Comparison of ENCODE assay signal across 13 cellular contexts in the genomic region with DNA sequence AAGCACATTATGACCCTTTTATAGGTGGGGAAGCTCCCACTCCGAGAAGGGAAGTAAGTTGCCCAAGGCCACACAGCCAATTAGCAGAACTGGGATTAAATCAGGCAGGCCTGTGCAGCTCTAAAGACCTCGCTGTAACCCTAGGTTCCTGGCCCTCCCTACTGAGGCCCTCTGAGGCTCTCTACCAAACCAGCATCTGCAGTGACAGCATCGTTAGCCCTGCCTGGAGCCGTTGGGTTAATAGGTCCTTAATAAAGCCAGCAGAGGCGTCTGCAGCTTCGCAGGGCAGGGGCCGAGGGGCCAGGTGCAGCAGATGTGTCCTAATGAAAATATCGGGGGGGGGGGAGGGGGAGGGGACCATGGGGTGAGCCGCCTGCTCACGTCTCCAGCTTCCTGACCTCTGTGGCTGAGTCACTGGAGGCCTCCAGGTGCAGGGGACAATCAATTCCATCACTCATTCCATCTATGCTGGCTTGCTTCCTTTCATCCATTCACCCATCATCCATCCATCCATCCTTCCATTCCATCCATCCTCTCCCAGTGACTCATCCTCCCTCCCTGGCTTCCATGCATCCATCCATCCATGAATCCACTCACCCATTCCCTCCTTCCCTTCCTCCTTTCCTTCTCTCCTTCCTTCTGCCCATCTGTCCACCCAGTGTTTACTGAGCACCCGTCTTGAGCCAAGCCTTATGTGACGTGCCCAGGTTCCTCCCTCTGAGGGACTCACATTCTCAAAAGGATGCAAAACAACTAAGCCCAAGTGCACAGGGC.
DNase-seq lines count a peak whose midpoint lies in the region; ATAC-seq and TF ChIP-seq lines count a peak whose summit lies in the region.
"Had no signal": no experiment of that assay in that cellular context is flagged by ENCODE, and none has a peak within 500 bp of the region (broad histone marks: within the 10 kb centered on the region; RNA-seq: fewer than 3 reads in every experiment).

No MANE protein-coding gene starts in this region.

- H3K4me1 Mint-ChIP-seq in activated naive CD8-positive, alpha-beta T cell (ENCODE audit: low read depth), result peaks cover 21% of the 10 kb centered on the region
- peaks cover 13% of the 10 kb centered on the region for H3K4me1 Mint-ChIP-seq in activated naive CD8-positive, alpha-beta T cell treated with anti-CD3 and anti-CD28 coated beads for 36 hours
- peaks cover 64% of the 10 kb centered on the region for H3K4me1 Mint-ChIP-seq in brain
- H3K4me1 Mint-ChIP-seq in stimulated activated effector memory CD8-positive, alpha-beta T cell treated with anti-CD3 and anti-CD28 coated beads, Interleukin-12 subunit alpha, Interleukin-12 subunit beta, amount 100 ng/mL, for 72 hours, result peaks cover 31% of the 10 kb centered on the region

- no peak for DNase-seq in activated naive CD8-positive, alpha-beta T cell treated with anti-CD3 and anti-CD28 coated beads for 36 hours
- DNase-seq in NCI-H524 treated with DMSO at 0.1 percent for 48 hours (lab: John Stamatoyannopoulos, UW) (peak; percentile 90), Kasumi-1 (lab: John Stamatoyannopoulos, UW) (no peak), NCI-H2107 (lab: John Stamatoyannopoulos, UW) (no peak)
- DNase-seq in stimulated activated effector memory CD8-positive, alpha-beta T cell treated with anti-CD3 and anti-CD28 coated beads, Interleukin-12 subunit alpha, Interleukin-12 subunit beta, amount 100 ng/mL, for 72 hours (ENCODE audit: low spot score in 2 of 2), result no peak
- DNase-seq: activated CD8-positive, alpha-beta memory T cell treated with anti-CD3 and anti-CD28 coated beads, Interleukin-2, amount 50 U/mL, for 48 hours; MG63; stimulated activated naive CD4-positive, alpha-beta T cell had no signal

- no peak for ATAC-seq in stimulated activated effector memory CD8-positive, alpha-beta T cell treated with anti-CD3 and anti-CD28 coated beads, Interleukin-12 subunit alpha, Interleukin-12 subunit beta, amount 100 ng/mL, for 72 hours
- no peak for ATAC-seq in HG03097 (IDR thresholded peaks at IDR 0.05; ENCODE audit: low FRiP score, unreplicated experiment)

- no peak overlapping the region for H3K4me3 Mint-ChIP-seq in activated naive CD8-positive, alpha-beta T cell
- H3K4me3 Mint-ChIP-seq in activated naive CD8-positive, alpha-beta T cell treated with anti-CD3 and anti-CD28 coated beads for 36 hours, result no peak overlapping the region
- H3K4me3 Mint-ChIP-seq in brain, result peak overlapping the region in 3 of 5 experiments; percentile 35 to 66 (median 43)
- H3K4me3 Mint-ChIP-seq in stimulated activated effector memory CD8-positive, alpha-beta T cell treated with anti-CD3 and anti-CD28 coated beads, Interleukin-12 subunit alpha, Interleukin-12 subunit beta, amount 100 ng/mL, for 72 hours, result no peak overlapping the region
- H3K4me3 Mint-ChIP-seq: central memory CD8-positive, alpha-beta T cell had no signal

- no peaks in the 10 kb centered on the region for H3K27me3 Mint-ChIP-seq in activated naive CD8-positive, alpha-beta T cell
- H3K27me3 Mint-ChIP-seq in activated naive CD8-positive, alpha-beta T cell treated with anti-CD3 and anti-CD28 coated beads for 36 hours, result no peaks in the 10 kb centered on the region
- H3K27me3 Mint-ChIP-seq in brain, result peaks cover 3% of the 10 kb centered on the region
- H3K27me3 Mint-ChIP-seq: central memory CD8-positive, alpha-beta T cell had no signal

- H3K36me3 Mint-ChIP-seq in activated naive CD8-positive, alpha-beta T cell, result no peaks in the 10 kb centered on the region
- no peaks in the 10 kb centered on the region for H3K36me3 Mint-ChIP-seq in activated naive CD8-positive, alpha-beta T cell treated with anti-CD3 and anti-CD28 coated beads for 36 hours
- H3K36me3 Mint-ChIP-seq in brain, result no peaks in the 10 kb centered on the region
- H3K36me3 Mint-ChIP-seq in stimulated activated effector memory CD8-positive, alpha-beta T cell treated with anti-CD3 and anti-CD28 coated beads, Interleukin-12 subunit alpha, Interleukin-12 subunit beta, amount 100 ng/mL, for 72 hours, result peaks cover 24% of the 10 kb centered on the region
- H3K36me3 Mint-ChIP-seq: memory B cell had no signal

- no peak for TF ChIP-seq CTCF in brain (conservative IDR thresholded peaks at IDR 0.05)

- H3K9me3 Mint-ChIP-seq in activated naive CD8-positive, alpha-beta T cell (ENCODE audit: low read depth), result no peaks in the 10 kb centered on the region
- H3K9me3 Mint-ChIP-seq in activated naive CD8-positive, alpha-beta T cell treated with anti-CD3 and anti-CD28 coated beads for 36 hours, result no peaks in the 10 kb centered on the region
- peaks cover 0 to 10% (median 3%) of the 10 kb centered on the region in 5 experiments for H3K9me3 Mint-ChIP-seq in brain
- no peaks in the 10 kb centered on the region for H3K9me3 Mint-ChIP-seq in stimulated activated effector memory CD8-positive, alpha-beta T cell treated with anti-CD3 and anti-CD28 coated beads, Interleukin-12 subunit alpha, Interleukin-12 subunit beta, amount 100 ng/mL, for 72 hours
- H3K9me3 Mint-ChIP-seq: central memory CD8-positive, alpha-beta T cell had no signal

- peak overlapping the region; percentile 78 for H3K27ac Mint-ChIP-seq in activated naive CD8-positive, alpha-beta T cell
- H3K27ac Mint-ChIP-seq in activated naive CD8-positive, alpha-beta T cell treated with anti-CD3 and anti-CD28 coated beads for 36 hours, result no peak overlapping the region
- H3K27ac Mint-ChIP-seq in brain, result peak overlapping the region; percentile 83 to 99 (median 94)
- peak overlapping the region; percentile 67 for H3K27ac Mint-ChIP-seq in stimulated activated effector memory CD8-positive, alpha-beta T cell treated with anti-CD3 and anti-CD28 coated beads, Interleukin-12 subunit alpha, Interleukin-12 subunit beta, amount 100 ng/mL, for 72 hours
- H3K27ac Mint-ChIP-seq: memory B cell had no signal

Comparison
In these comparisons a context has a peak if more than half of its experiments do, and no peak if none do; other contexts are left out.
1. H3K4me3 Mint-ChIP-seq: peak in brain (3 of 5); none in activated naive CD8-positive, alpha-beta T cell (single experiment), activated naive CD8-positive, alpha-beta T cell treated with anti-CD3 and anti-CD28 coated beads for 36 hours (single experiment) and stimulated activated effector memory CD8-positive, alpha-beta T cell treated with anti-CD3 and anti-CD28 coated beads, Interleukin-12 subunit alpha, Interleukin-12 subunit beta, amount 100 ng/mL, for 72 hours (single experiment).